1 cellular context compared by ENCODE assay signal in the genomic region with DNA sequence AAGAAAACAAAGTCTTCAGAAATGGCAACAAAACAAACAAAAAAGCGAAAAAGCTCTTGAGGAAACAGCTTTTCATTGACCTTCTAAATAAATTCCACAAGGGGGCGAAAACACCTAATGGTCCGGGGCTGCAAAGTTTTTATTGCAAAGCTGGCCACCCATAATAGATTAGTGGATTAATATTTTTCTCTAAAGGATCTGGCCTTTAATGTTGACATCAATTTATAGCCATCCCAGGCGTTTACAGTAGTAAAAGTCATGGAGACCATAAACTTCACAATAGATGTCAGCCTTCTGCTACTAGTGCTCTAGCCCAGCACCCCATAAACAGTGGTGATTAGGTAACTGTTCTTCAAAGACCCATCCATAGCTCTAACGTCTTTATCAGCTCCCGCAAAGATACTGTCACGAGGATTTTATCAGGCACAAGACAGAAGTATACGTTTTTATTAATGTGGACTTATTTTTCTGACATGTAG.
TF ChIP-seq lines count a peak whose summit lies in the region.

No MANE protein-coding gene starts in this region.

TF ChIP-seq in SK-N-SH, 30 proteins besides CTCF, POLR2A, EP300 and RAD21 (continued from another document):
- TF ChIP-seq, protein P1, sequence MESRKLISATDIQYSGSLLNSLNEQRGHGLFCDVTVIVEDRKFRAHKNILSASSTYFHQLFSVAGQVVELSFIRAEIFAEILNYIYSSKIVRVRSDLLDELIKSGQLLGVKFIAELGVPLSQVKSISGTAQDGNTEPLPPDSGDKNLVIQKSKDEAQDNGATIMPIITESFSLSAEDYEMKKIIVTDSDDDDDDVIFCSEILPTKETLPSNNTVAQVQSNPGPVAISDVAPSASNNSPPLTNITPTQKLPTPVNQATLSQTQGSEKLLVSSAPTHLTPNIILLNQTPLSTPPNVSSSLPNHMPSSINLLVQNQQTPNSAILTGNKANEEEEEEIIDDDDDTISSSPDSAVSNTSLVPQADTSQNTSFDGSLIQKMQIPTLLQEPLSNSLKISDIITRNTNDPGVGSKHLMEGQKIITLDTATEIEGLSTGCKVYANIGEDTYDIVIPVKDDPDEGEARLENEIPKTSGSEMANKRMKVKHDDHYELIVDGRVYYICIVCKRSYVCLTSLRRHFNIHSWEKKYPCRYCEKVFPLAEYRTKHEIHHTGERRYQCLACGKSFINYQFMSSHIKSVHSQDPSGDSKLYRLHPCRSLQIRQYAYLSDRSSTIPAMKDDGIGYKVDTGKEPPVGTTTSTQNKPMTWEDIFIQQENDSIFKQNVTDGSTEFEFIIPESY (IDR thresholded peaks at IDR 0.05; ENCODE audit: borderline replicate concordance, low read depth): no peak
